23 cellular contexts compared by ENCODE assay signal in genomic region chr4:164761233-164761632, GRCh38. TPM values are rescaled to one million over a fixed set of nuclear protein-coding genes. Genes with fewer than 3 reads are reported as not detected.
"Had no signal": no experiment of that assay in that cellular context is flagged by ENCODE, and none has a peak within 500 bp of the region (broad histone marks: within the 10 kb centered on the region; RNA-seq: fewer than 3 reads in every experiment).

No MANE protein-coding gene starts in this region.

- DNase-seq: KBM-7; MG63; NCI-H1092; NCI-H1105 treated with DMSO at 0.1 percent for 48 hours; NCI-H1417 treated with DMSO at 0.1 percent for 48 hours; NCI-H187; NCI-H2029; NCI-H2081 treated with DMSO at 0.1 percent for 48 hours; NCI-H2171; NCI-H226; NCI-H446; NCI-H510A; NCI-H524 treated with DMSO at 0.1 percent for 48 hours; NCI-H69; NCI-H774; NK-92 treated with Interleukin-12 subunit alpha and Interleukin-12 subunit beta, amount 100 ng/mL, for 24 hours; PC-3; SHP77; SK-N-SH had no signal

- H3K27ac ChIP-seq: RWPE1 had no signal

- H3K9ac ChIP-seq: SK-N-SH had no signal

- ATAC-seq: Panc1, PC-3 had no signal

- H3K4me3 ChIP-seq: MG63 had no signal

- H3K36me3 ChIP-seq: MG63 had no signal

- H3K4me2 ChIP-seq: SK-N-SH had no signal

- H3K9me3 ChIP-seq: MG63, SK-N-SH had no signal

RNA-seq across cellular contexts. Expression of gene SMIM31, which starts 7.3 kb away (rescaled TPM):
- total RNA-seq: LHCN-M2, OCI-LY7, PC-3 had no signal
- polyA plus RNA-seq: SK-N-SH had no signal
